8 cellular contexts compared by ENCODE assay signal in genomic region chr12:55619352-55620138, GRCh38. TPM values are rescaled to one million over a fixed set of nuclear protein-coding genes. Genes with fewer than 3 reads are reported as not detected.
DNase-seq lines count a peak whose midpoint lies in the region; ATAC-seq and FAIRE-seq lines count a peak whose summit lies in the region.

No MANE protein-coding gene starts in this region.

- H3K4me1 Mint-ChIP-seq in T-helper 17 cell (peaks cover 3% of the 10 kb centered on the region), memory B cell (peaks cover 2% of the 10 kb centered on the region)
- H3K4me1 Mint-ChIP-seq in effector memory CD8-positive, alpha-beta T cell (ENCODE audit: low read depth in 2 of 2) = no peaks in the 10 kb centered on the region

- ATAC-seq in GM19035 (IDR thresholded peaks at IDR 0.05; ENCODE audit: unreplicated experiment) = peak; percentile 78
- ATAC-seq in HG03103 (IDR thresholded peaks at IDR 0.05; ENCODE audit: low read depth, unreplicated experiment) = peak; percentile 63
- ATAC-seq in T-helper 17 cell = peak; percentile 97
- peak; percentile 97 for ATAC-seq in effector memory CD8-positive, alpha-beta T cell (replicated peaks)
- ATAC-seq in memory B cell (ENCODE audit: low read depth) = peak; percentile 92

- H3K36me3 Mint-ChIP-seq in T-helper 17 cell (ENCODE audit: low read depth) (peaks cover 5% of the 10 kb centered on the region), memory B cell (peaks cover 16% of the 10 kb centered on the region)
- no peaks in the 10 kb centered on the region for H3K36me3 Mint-ChIP-seq in effector memory CD8-positive, alpha-beta T cell (ENCODE audit: insufficient read depth)

- H3K27ac Mint-ChIP-seq in T-helper 17 cell (no peak overlapping the region), memory B cell (no peak overlapping the region)
- H3K27ac Mint-ChIP-seq in effector memory CD8-positive, alpha-beta T cell = no peak overlapping the region

- peaks cover 0 to 5% of the 10 kb centered on the region in 2 donors for H3K9me3 Mint-ChIP-seq in effector memory CD8-positive, alpha-beta T cell
- peaks cover 17% of the 10 kb centered on the region for H3K9me3 Mint-ChIP-seq in memory B cell

- FAIRE-seq in urothelium cell line (lab: Jason Lieb, UNC) = no peak

- peaks cover 38% of the 10 kb centered on the region for H3K27me3 Mint-ChIP-seq in T-helper 17 cell
- peaks cover 32 to 34% of the 10 kb centered on the region in 2 donors for H3K27me3 Mint-ChIP-seq in effector memory CD8-positive, alpha-beta T cell
- peaks cover 19% of the 10 kb centered on the region for H3K27me3 Mint-ChIP-seq in memory B cell

- H3K9me3 ChIP-seq in T-helper 17 cell (ENCODE audit: control insufficient read depth, low read length, poor library complexity, severe bottlenecking) = peaks cover 8% of the 10 kb centered on the region

- DNase-seq in D341Med (ENCODE audit: low spot score) (peak; percentile 65), NCI-H2029 treated with DMSO at 0.1 percent for 48 hours (lab: John Stamatoyannopoulos, UW) (peak; percentile 74), T-helper 17 cell (peak in 1 of 3 donors; percentile 31), memory B cell (ENCODE audit: low spot score in 2 of 2) (peak; percentile 64 to 82), urothelium cell line (ENCODE audit: low spot score) (peak; percentile 71)
- peak; percentile 67 to 70 (median 69) for DNase-seq in effector memory CD8-positive, alpha-beta T cell

- H3K4me3 Mint-ChIP-seq in T-helper 17 cell (no peak overlapping the region), memory B cell (no peak overlapping the region)
- H3K4me3 Mint-ChIP-seq in effector memory CD8-positive, alpha-beta T cell = no peak overlapping the region

RNA-seq across cellular contexts. Expression of gene OR10P1, which starts 17.1 kb away (rescaled TPM):
- not detected for total RNA-seq in T-helper 17 cell

RNA-seq across cellular contexts. Expression of gene OR2AP1, which starts 47.3 kb away (rescaled TPM):
- total RNA-seq in T-helper 17 cell = under 1 TPM in 1 of 2 donors, not detected in 1; 0.30 TPM
